1 cellular context compared by ENCODE assay signal in the genomic region with DNA sequence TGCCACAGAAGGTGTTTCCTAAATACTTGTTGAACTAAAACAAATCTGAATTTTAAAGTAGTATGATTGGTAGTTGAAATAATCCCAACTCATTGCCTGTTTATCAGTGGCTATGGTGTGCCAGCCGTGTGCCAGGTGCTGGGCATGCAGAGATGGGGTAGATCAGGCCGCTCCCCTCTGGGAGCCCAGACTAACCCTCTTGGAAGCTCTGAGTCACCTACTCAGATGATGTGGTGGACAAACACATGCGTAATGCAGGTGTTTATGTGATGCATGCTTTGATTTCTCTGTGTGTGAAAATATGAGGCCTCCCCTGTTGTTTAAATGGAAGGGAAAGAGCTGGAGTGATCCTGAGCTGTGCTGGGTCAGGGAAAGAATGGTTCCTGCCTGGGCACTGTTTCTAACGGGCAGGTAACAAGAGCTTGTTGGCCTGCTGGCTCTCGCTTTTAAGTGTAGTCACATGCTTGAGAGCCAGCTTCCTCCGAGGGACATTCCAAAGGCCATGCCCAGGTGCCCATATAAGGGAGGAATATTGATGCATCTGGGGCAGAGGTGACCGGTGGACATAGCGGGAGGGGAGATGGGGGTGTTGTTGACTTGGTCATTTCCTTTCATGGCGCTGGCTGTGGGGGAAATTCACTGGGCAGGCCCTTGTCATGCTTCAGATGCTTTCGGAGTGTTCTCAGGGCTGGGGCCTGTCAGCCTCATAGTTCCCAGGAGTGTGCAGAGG.
TF ChIP-seq lines count a peak whose summit lies in the region.

No MANE protein-coding gene starts in this region.

TF ChIP-seq in HepG2, 621 proteins besides CTCF, POLR2A, EP300 and RAD21 (continued from another document):
- TF ChIP-seq TARDBP (CRISPR knock-in tag; IDR thresholded peaks at IDR 0.05) (no peak), JUND (CRISPR knock-in tag; IDR thresholded peaks at IDR 0.05) (no peak), ZNF772 (CRISPR knock-in tag; IDR thresholded peaks at IDR 0.05) (no peak), ZNF256 (CRISPR knock-in tag; conservative IDR thresholded peaks at IDR 0.05) (no peak), RCOR2 (CRISPR knock-in tag; IDR thresholded peaks at IDR 0.05) (no peak), NFRKB (IDR thresholded peaks at IDR 0.05) (no peak), GABPA (IDR thresholded peaks at IDR 0.05; ENCODE audit: low read depth, low read length) (no peak), GABPA (CRISPR knock-in tag; IDR thresholded peaks at IDR 0.05; ENCODE audit: low read depth) (peak; percentile 4; the same call in 1 of the 2 replicates), RBM22 (optimal IDR thresholded peaks at IDR 0.05; ENCODE audit: low read length) (no peak), ESRRA (CRISPR knock-in tag; IDR thresholded peaks at IDR 0.05; ENCODE audit: low read depth) (no peak), ZNF10 (CRISPR knock-in tag; IDR thresholded peaks at IDR 0.05; ENCODE audit: borderline replicate concordance, low read depth) (no peak), KDM4B (CRISPR knock-in tag; IDR thresholded peaks at IDR 0.05) (no peak), ZNF253 (CRISPR knock-in tag; IDR thresholded peaks at IDR 0.05; ENCODE audit: borderline replicate concordance) (no peak), MYC (CRISPR knock-in tag; IDR thresholded peaks at IDR 0.05; ENCODE audit: borderline replicate concordance) (peak; percentile 40; the same call in 1 of the 2 replicates), ZZZ3 (CRISPR knock-in tag; IDR thresholded peaks at IDR 0.05; ENCODE audit: borderline replicate concordance) (no peak), ZNF607 (CRISPR knock-in tag; IDR thresholded peaks at IDR 0.05; ENCODE audit: borderline replicate concordance) (peak; percentile 64; the same call in 1 of the 2 replicates)
- TF ChIP-seq, protein P1, sequence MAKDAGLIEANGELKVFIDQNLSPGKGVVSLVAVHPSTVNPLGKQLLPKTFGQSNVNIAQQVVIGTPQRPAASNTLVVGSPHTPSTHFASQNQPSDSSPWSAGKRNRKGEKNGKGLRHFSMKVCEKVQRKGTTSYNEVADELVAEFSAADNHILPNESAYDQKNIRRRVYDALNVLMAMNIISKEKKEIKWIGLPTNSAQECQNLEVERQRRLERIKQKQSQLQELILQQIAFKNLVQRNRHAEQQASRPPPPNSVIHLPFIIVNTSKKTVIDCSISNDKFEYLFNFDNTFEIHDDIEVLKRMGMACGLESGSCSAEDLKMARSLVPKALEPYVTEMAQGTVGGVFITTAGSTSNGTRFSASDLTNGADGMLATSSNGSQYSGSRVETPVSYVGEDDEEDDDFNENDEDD (CRISPR knock-in tag; IDR thresholded peaks at IDR 0.05; ENCODE audit: borderline replicate concordance) = no peak
- TF ChIP-seq, protein P2, sequence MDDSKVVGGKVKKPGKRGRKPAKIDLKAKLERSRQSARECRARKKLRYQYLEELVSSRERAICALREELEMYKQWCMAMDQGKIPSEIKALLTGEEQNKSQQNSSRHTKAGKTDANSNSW (CRISPR knock-in tag; IDR thresholded peaks at IDR 0.05; ENCODE audit: borderline replicate concordance) = no peak
- TF ChIP-seq, protein P3, sequence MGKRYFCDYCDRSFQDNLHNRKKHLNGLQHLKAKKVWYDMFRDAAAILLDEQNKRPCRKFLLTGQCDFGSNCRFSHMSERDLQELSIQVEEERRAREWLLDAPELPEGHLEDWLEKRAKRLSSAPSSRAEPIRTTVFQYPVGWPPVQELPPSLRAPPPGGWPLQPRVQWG (CRISPR knock-in tag; IDR thresholded peaks at IDR 0.05; ENCODE audit: borderline replicate concordance, low read depth) = no peak
- TF ChIP-seq, protein P4, sequence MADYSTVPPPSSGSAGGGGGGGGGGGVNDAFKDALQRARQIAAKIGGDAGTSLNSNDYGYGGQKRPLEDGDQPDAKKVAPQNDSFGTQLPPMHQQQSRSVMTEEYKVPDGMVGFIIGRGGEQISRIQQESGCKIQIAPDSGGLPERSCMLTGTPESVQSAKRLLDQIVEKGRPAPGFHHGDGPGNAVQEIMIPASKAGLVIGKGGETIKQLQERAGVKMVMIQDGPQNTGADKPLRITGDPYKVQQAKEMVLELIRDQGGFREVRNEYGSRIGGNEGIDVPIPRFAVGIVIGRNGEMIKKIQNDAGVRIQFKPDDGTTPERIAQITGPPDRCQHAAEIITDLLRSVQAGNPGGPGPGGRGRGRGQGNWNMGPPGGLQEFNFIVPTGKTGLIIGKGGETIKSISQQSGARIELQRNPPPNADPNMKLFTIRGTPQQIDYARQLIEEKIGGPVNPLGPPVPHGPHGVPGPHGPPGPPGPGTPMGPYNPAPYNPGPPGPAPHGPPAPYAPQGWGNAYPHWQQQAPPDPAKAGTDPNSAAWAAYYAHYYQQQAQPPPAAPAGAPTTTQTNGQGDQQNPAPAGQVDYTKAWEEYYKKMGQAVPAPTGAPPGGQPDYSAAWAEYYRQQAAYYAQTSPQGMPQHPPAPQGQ (CRISPR knock-in tag; IDR thresholded peaks at IDR 0.05; ENCODE audit: borderline replicate concordance) = no peak
TF ChIP-seq in HepG2: peak in this region for 52.
